9 cellular contexts compared by ENCODE assay signal in genomic region chr5:32217886-32218396, GRCh38. TPM values are rescaled to one million over a fixed set of nuclear protein-coding genes. Genes with fewer than 3 reads are reported as not detected.
DNase-seq lines count a peak whose midpoint lies in the region; ATAC-seq, FAIRE-seq and TF ChIP-seq lines count a peak whose summit lies in the region.
"Had no signal": no experiment of that assay in that cellular context is flagged by ENCODE, and none has a peak within 500 bp of the region (broad histone marks: within the 10 kb centered on the region; RNA-seq: fewer than 3 reads in every experiment).

No MANE protein-coding gene starts in this region.

- CTCF ChIA-PET in GM12878 (lab: Yijun Ruan, JAX), result interaction anchor here (1.6 kb wide), 1 partner anchor 112 kb away, joined by 4 read pairs; no protein-coding TSS in a partner anchor

- TF ChIP-seq CTCF in MM.1S (IDR thresholded peaks at IDR 0.05; ENCODE audit: low read length), result no peak
- no peak for TF ChIP-seq CTCF in GM12878 (IDR thresholded peaks at IDR 0.05 in 2 of 3, conservative IDR thresholded peaks at IDR 0.05 in 1 of 3; ENCODE audit: control insufficient read depth in 2 of 3, extremely low read depth in 1 of 3, insufficient read depth in 1 of 3, low read depth in 3 of 3, low read length in 3 of 3)

- peaks cover 17% of the 10 kb centered on the region for H3K4me1 ChIP-seq in MM.1S (ENCODE audit: low read length)
- H3K4me1 ChIP-seq in GM12878 (ENCODE audit: control insufficient read depth, insufficient read depth, low read length), result no peaks in the 10 kb centered on the region
- H3K4me1 ChIP-seq in muscle layer of colon (ENCODE audit: insufficient read depth, low read length), result peaks cover 13% of the 10 kb centered on the region

- RAD21 ChIA-PET in GM12878 (lab: Charles Lee; ENCODE audit: unreplicated experiment), result interaction anchor here (1.1 kb wide), 1 partner anchor 112 kb away, joined by 3 read pairs; no protein-coding TSS in a partner anchor

- no peak for TF ChIP-seq RAD21 in GM12878 (IDR thresholded peaks at IDR 0.05; ENCODE audit: insufficient read depth, low read depth, low read length)

- in situ Hi-C loops in GM12878 (cut with MboI), result no loop called here

- H2AFZ ChIP-seq in MM.1S (ENCODE audit: low read length) (peak overlapping the region; percentile 69), GM12878 (ENCODE audit: control insufficient read depth, low read depth, low read length) (peak overlapping the region; percentile 58)

- no peaks in the 10 kb centered on the region for H3K36me3 ChIP-seq in MM.1S (replicated peaks; ENCODE audit: insufficient read depth, low read length)
- no peaks in the 10 kb centered on the region for H3K36me3 ChIP-seq in GM12878 (ENCODE audit: control insufficient read depth in 2 of 2, insufficient read depth in 2 of 2, low read length in 1 of 2)
- H3K36me3 ChIP-seq in muscle layer of colon (ENCODE audit: insufficient read depth, low read length), result no peaks in the 10 kb centered on the region

- DNase-seq in MM.1S (peak; percentile 97), GM12878 (ENCODE audit: low read depth, low spot score) (no peak), GM03348 (ENCODE audit: low spot score) (no peak), cerebellum (ENCODE audit: low spot score) (no peak)
- no peak for DNase-seq in activated naive CD4-positive, alpha-beta T cell treated with anti-CD3 and anti-CD28 coated beads, Interleukin-2, amount 50 U/mL, for 16 hours
- DNase-seq: stimulated activated naive CD4-positive, alpha-beta T cell treated with Interleukin-2 at 50 U/mL for 16 hours had no signal

- TF ChIP-seq POLR2A in GM12878 (IDR thresholded peaks at IDR 0.05; ENCODE audit: low read depth, low read length), result no peak

- SMC1A ChIA-PET in GM12878 (lab: Charles Lee; ENCODE audit: uncharacterized antibody, unreplicated experiment), result interaction anchor here (0.7 to 1.4 kb wide), 2 partner anchors 13 to 43 kb away, joined by 3 read pairs; partner anchors contain the start of gene GOLPH3

- TF ChIP-seq EP300 in GM12878 (IDR thresholded peaks at IDR 0.05; ENCODE audit: borderline replicate concordance in 1 of 2, control insufficient read depth in 1 of 2, low read depth in 2 of 2, low read length in 2 of 2), result no peak

- H3K79me2 ChIP-seq in MM.1S (ENCODE audit: low read length) (no peaks in the 10 kb centered on the region), GM12878 (ENCODE audit: control insufficient read depth, insufficient read depth, low read length) (no peaks in the 10 kb centered on the region)

- FAIRE-seq in GM12878 (lab: Jason Lieb, UNC), result peak; percentile 7

- POLR2A ChIA-PET in GM12878 (lab: Charles Lee), result no interaction called here

- H4K20me1 ChIP-seq in MM.1S (ENCODE audit: insufficient read depth, low read length) (no peaks in the 10 kb centered on the region), GM12878 (ENCODE audit: control insufficient read depth, insufficient read depth) (no peaks in the 10 kb centered on the region)

- peak overlapping the region; percentile 20; the same call in 1 of the 2 replicates for H3K9ac ChIP-seq in MM.1S (ENCODE audit: low read length)
- no peak overlapping the region for H3K9ac ChIP-seq in GM12878 (ENCODE audit: control insufficient read depth, insufficient read depth, low read length)
- H3K9ac ChIP-seq in muscle layer of colon (ENCODE audit: low read length), result no peak overlapping the region

- no TSS peak for BruUV-seq in GM12878 (replicated peaks; lab: Mats Ljungman, UMichigan)

- ATAC-seq in GM18502 (IDR thresholded peaks at IDR 0.05; ENCODE audit: poor library complexity, unreplicated experiment) (peak; percentile 58), GM12878 (no peak; the same call in 2 of the 3 replicates), HG03135 (IDR thresholded peaks at IDR 0.05; ENCODE audit: unreplicated experiment) (no peak)

- 65% methylated on average over 12 of the region's 12 CpGs for WGBS in GM12878 (ENCODE audit: insufficient coverage, insufficient replicate concordance, low lambda C conversion rate, missing lambda C conversion rate)

- H3F3A ChIP-seq in MM.1S (ENCODE audit: insufficient read depth, low read length), result peaks cover 16% of the 10 kb centered on the region

- H3K9me3 ChIP-seq in MM.1S (replicated peaks; ENCODE audit: insufficient read depth, low read length) (no peaks in the 10 kb centered on the region), GM12878 (replicated peaks; ENCODE audit: control insufficient read depth, insufficient read depth, low read length) (no peaks in the 10 kb centered on the region), muscle layer of colon (ENCODE audit: low read length) (no peaks in the 10 kb centered on the region)

- H3K27me3 ChIP-seq in MM.1S (replicated peaks; ENCODE audit: insufficient read depth, low read length) (no peaks in the 10 kb centered on the region), GM12878 (replicated peaks in 1 of 2; ENCODE audit: control insufficient read depth in 2 of 2, insufficient read depth in 2 of 2, low read length in 1 of 2) (no peaks in the 10 kb centered on the region), muscle layer of colon (ENCODE audit: control insufficient read depth in 1 of 2, insufficient read depth in 2 of 2, low read length in 2 of 2) (no peaks in the 10 kb centered on the region)

- H3K9me2 ChIP-seq in MM.1S (replicated peaks; ENCODE audit: insufficient read depth, low read length), result no peaks in the 10 kb centered on the region

- H3K27ac ChIP-seq in MM.1S (ENCODE audit: low read length), result peak overlapping the region; percentile 81
- H3K27ac ChIP-seq in GM12878 (ENCODE audit: control insufficient read depth, insufficient read depth), result no peak overlapping the region
- H3K27ac ChIP-seq in muscle layer of colon (ENCODE audit: low read depth, low read length), result peak overlapping the region; percentile 88

- intact Hi-C loops in GM12878 (cut with micrococcal nuclease; ENCODE audit: unreplicated experiment), result no loop called here

- H3K4me3 ChIP-seq in MM.1S (ENCODE audit: low read length), result no peak overlapping the region
- H3K4me3 ChIP-seq in GM12878, result no peak overlapping the region
- no peak overlapping the region for H3K4me3 ChIP-seq in muscle layer of colon (ENCODE audit: low read depth in 1 of 2, low read length in 2 of 2)

- H3K4me2 ChIP-seq in MM.1S (ENCODE audit: low read depth, low read length) (peak overlapping the region; percentile 57), GM12878 (ENCODE audit: control insufficient read depth, insufficient read depth) (peak overlapping the region; percentile 7; the same call in 1 of the 2 replicates)

TF ChIP-seq in GM12878, 131 proteins besides CTCF, POLR2A, EP300 and RAD21:
- TF ChIP-seq NRF1 (conservative IDR thresholded peaks at IDR 0.05; ENCODE audit: low read depth, low read length), result no peak
- peak; percentile 29; the same call in 1 of the 2 replicates for TF ChIP-seq RUNX3 (IDR thresholded peaks at IDR 0.05; ENCODE audit: low read length)

RNA-seq across cellular contexts. Expression of gene GOLPH3, which starts 43.8 kb away (rescaled TPM):
- 47.7 and 54.5 TPM in 2 replicates for total RNA-seq in GM12878 (2013; cell fraction: nucleolus; rRNA removed)
- total RNA-seq in GM12878 (2014; rRNA removed) (45.4 and 51.9 TPM in 2 replicates), GM12878 (2014; rRNA removed; fragmentation: Illumina TruSeq; extraction: Trizol) (39.4 and 40.8 TPM in 2 replicates), GM12878 (2021) (62.4 and 67.2 TPM in 2 replicates), cerebellum (45.9 TPM)
- 23.8 TPM for polyA plus RNA-seq in GM12878 (2011; ENCODE audit: low read depth)
- polyA plus RNA-seq in GM12878 (2011; rRNA removed) (40.9 and 48.4 TPM in 2 replicates), GM12878 (2014; fragmentation: Illumina TruSeq; extraction: Trizol) (54.4 and 70.4 TPM in 2 replicates), GM12878 (2014; fragmentation: Nextera tagmentation; extraction: Ambion mirVana) (10 to 100 TPM; 14.0 to 28.5 TPM), GM12878 (2014; rRNA removed) (34.1 and 35.2 TPM in 2 replicates), GM12878 (2016; fragmentation: Nextera tagmentation; extraction: Ambion mirVana) (10 to 100 TPM; 74.8 to 79.7 TPM)
- polyA plus RNA-seq in GM12878 (2011; cell fraction: cytosol; rRNA removed), result 22.2 and 24.9 TPM in 2 replicates
- polyA plus RNA-seq in GM12878 (2011; cell fraction: nucleus; rRNA removed), result 15.3 and 17.8 TPM in 2 replicates
- 36.4 and 37.1 TPM in 2 replicates for polyA plus RNA-seq in GM12878 (2012)
- polyA minus RNA-seq in GM12878 (2011; rRNA and poly(A)+ RNA removed), result 40.7 and 46.6 TPM in 2 replicates
- 21.2 and 29.1 TPM in 2 replicates for polyA minus RNA-seq in GM12878 (2011; cell fraction: cytosol; rRNA and poly(A)+ RNA removed)
- 16.0 and 27.4 TPM in 2 replicates for polyA minus RNA-seq in GM12878 (2011; cell fraction: nucleus; rRNA and poly(A)+ RNA removed)
